Comparison of ENCODE assay signal across 7 cellular contexts in genomic region chr12:51887476-51888315, GRCh38. TPM values are rescaled to one million over a fixed set of nuclear protein-coding genes. Genes with fewer than 3 reads are reported as not detected.
A peak's percentile ranks its signal among the peaks of the same experiment; 100 is the strongest.
DNase-seq lines count a peak whose midpoint lies in the region; ATAC-seq and TF ChIP-seq lines count a peak whose summit lies in the region.

Gene ANKRD33 (plus strand): TSS chr12:51888103. CDS start chr12:51888187, 84 bp downstream.

- no peak for TF ChIP-seq RAD21 in HCT116 (IDR thresholded peaks at IDR 0.05; ENCODE audit: low read depth)

- H3K36me3 ChIP-seq in HCT116 (ENCODE audit: control insufficient read depth in 1 of 2, insufficient read depth in 2 of 2, low read length in 2 of 2) (no peaks in the 10 kb centered on the region), Peyer's patch (no peaks in the 10 kb centered on the region)

- no peaks in the 10 kb centered on the region for H3K79me2 ChIP-seq in HCT116 (ENCODE audit: insufficient read depth, low read length)

- ATAC-seq in HCT116 (peak; percentile 67), right cardiac atrium (peak; percentile 27 to 51), sciatic nerve (peak; percentile 25)

- no peak within 1 kb of the TSS for H3K4me2 ChIP-seq in HCT116 (ENCODE audit: low read length)

- H4K20me1 ChIP-seq in HCT116 (ENCODE audit: insufficient read depth) = no peaks in the 10 kb centered on the region

- H3K27ac Mint-ChIP-seq in activated T-helper 2 cell treated with anti-CD3 and anti-CD28 coated beads, Interferon-gamma antibody, Interleukin-2, Interleukin-4, amounts not matched to agents 10 μg/mL and 5 μg/mL and 100 μg/mL, durations not matched to agents 14 hours and 24 hours and 36 hours = no peak within 1 kb of the TSS

- DNase-seq in HCT116 (ENCODE audit: low read depth, low spot score) (no peak), Peyer's patch (peak in 2 of 3 donors; percentile 67 to 68), right cardiac atrium (peak; percentile 65 to 84 (median 83)), sciatic nerve (ENCODE audit: low spot score) (peak; percentile 82), AG08396 (ENCODE audit: low spot score) (no peak), globus pallidus (ENCODE audit: low spot score) (no peak)
- DNase-seq in activated T-helper 2 cell treated with anti-CD3 and anti-CD28 coated beads, Interferon-gamma antibody, Interleukin-2, Interleukin-4, amounts not matched to agents 10 μg/mL and 5 μg/mL and 100 μg/mL, durations not matched to agents 14 hours and 24 hours and 36 hours (ENCODE audit: low spot score) = no peak

- TF ChIP-seq CTCF in HCT116 (IDR thresholded peaks at IDR 0.05 in 2 of 3, conservative IDR thresholded peaks at IDR 0.05 in 1 of 3; ENCODE audit: borderline replicate concordance in 1 of 3, insufficient read depth in 1 of 3, low read depth in 2 of 3, low read length in 2 of 3) = no peak
- no peak for TF ChIP-seq CTCF in Peyer's patch (IDR thresholded peaks at IDR 0.05)

- H3K4me1 Mint-ChIP-seq in activated T-helper 2 cell treated with anti-CD3 and anti-CD28 coated beads, Interferon-gamma antibody, Interleukin-2, Interleukin-4, amounts not matched to agents 10 μg/mL and 5 μg/mL and 100 μg/mL, durations not matched to agents 14 hours and 24 hours and 36 hours (ENCODE audit: low read depth) = peaks cover 15% of the 10 kb centered on the region

- BruUV-seq in HCT116 (replicated peaks; lab: Mats Ljungman, UMichigan) = no TSS peak

- peaks cover 0 to 16% of the 10 kb centered on the region in 2 experiments; a peak in 1 of 4 replicates for H3K4me1 ChIP-seq in HCT116 (ENCODE audit: control insufficient read depth in 1 of 2, insufficient read depth in 2 of 2, low read length in 2 of 2)
- peaks cover 0 to 5% (median 0%) of the 10 kb centered on the region in 4 donors for H3K4me1 ChIP-seq in Peyer's patch
- H3K4me1 ChIP-seq in right cardiac atrium (ENCODE audit: control insufficient read depth, insufficient read depth, low read length) = no peaks in the 10 kb centered on the region

- H3K9me3 Mint-ChIP-seq in activated T-helper 2 cell treated with anti-CD3 and anti-CD28 coated beads, Interferon-gamma antibody, Interleukin-2, Interleukin-4, amounts not matched to agents 10 μg/mL and 5 μg/mL and 100 μg/mL, durations not matched to agents 14 hours and 24 hours and 36 hours = peaks cover 7% of the 10 kb centered on the region

- H3K4me3 ChIP-seq in HCT116 (replicated peaks in 1 of 2; ENCODE audit: low read depth in 1 of 2, low read length in 2 of 2) = no peak within 1 kb of the TSS
- H3K4me3 ChIP-seq in Peyer's patch = no peak within 1 kb of the TSS
- no peak within 1 kb of the TSS for H3K4me3 ChIP-seq in right cardiac atrium (ENCODE audit: low read length)

- H3K9me2 ChIP-seq in HCT116 (ENCODE audit: insufficient read depth) = no peaks in the 10 kb centered on the region

- TF ChIP-seq POLR2A in HCT116 (IDR thresholded peaks at IDR 0.05; ENCODE audit: borderline replicate concordance, extremely low read depth, insufficient read depth, insufficient read length) (no peak), Peyer's patch (IDR thresholded peaks at IDR 0.05) (no peak)

- no peaks in the 10 kb centered on the region for H3K27me3 ChIP-seq in HCT116 (ENCODE audit: insufficient read depth, low read length)
- no peaks in the 10 kb centered on the region for H3K27me3 ChIP-seq in Peyer's patch
- H3K27me3 ChIP-seq in right cardiac atrium (ENCODE audit: control insufficient read depth, insufficient read depth) = no peaks in the 10 kb centered on the region

- H2AFZ ChIP-seq in HCT116 (ENCODE audit: low read depth, low read length, poor library complexity, severe bottlenecking) = no peak within 1 kb of the TSS

- H3K9me3 ChIP-seq in HCT116 (ENCODE audit: control insufficient read depth in 1 of 2, insufficient read depth in 1 of 2, low read depth in 1 of 2, low read length in 2 of 2) (no peaks in the 10 kb centered on the region), Peyer's patch (no peaks in the 10 kb centered on the region), right cardiac atrium (ENCODE audit: control insufficient read depth, low read length) (no peaks in the 10 kb centered on the region)

- no peak within 1 kb of the TSS for H3K4me3 Mint-ChIP-seq in activated T-helper 2 cell treated with anti-CD3 and anti-CD28 coated beads, Interferon-gamma antibody, Interleukin-2, Interleukin-4, amounts not matched to agents 10 μg/mL and 5 μg/mL and 100 μg/mL, durations not matched to agents 14 hours and 24 hours and 36 hours (ENCODE audit: low read depth)

- WGBS in right cardiac atrium = 51% methylated on average over 41 of the region's 41 CpGs

- peaks cover 2% of the 10 kb centered on the region for H3K27me3 Mint-ChIP-seq in activated T-helper 2 cell treated with anti-CD3 and anti-CD28 coated beads, Interferon-gamma antibody, Interleukin-2, Interleukin-4, amounts not matched to agents 10 μg/mL and 5 μg/mL and 100 μg/mL, durations not matched to agents 14 hours and 24 hours and 36 hours (ENCODE audit: low read depth)

- CTCF ChIA-PET in HCT116 (lab: Charles Lee) = no interaction called here

- no peak within 1 kb of the TSS for H3K9ac ChIP-seq in HCT116 (ENCODE audit: low read length)

- no peak within 1 kb of the TSS for H3K27ac ChIP-seq in HCT116 (ENCODE audit: low read depth, low read length)
- H3K27ac ChIP-seq in Peyer's patch = no peak within 1 kb of the TSS
- no peak within 1 kb of the TSS for H3K27ac ChIP-seq in right cardiac atrium (ENCODE audit: low read length)

- no peaks in the 10 kb centered on the region for H3K36me3 Mint-ChIP-seq in activated T-helper 2 cell treated with anti-CD3 and anti-CD28 coated beads, Interferon-gamma antibody, Interleukin-2, Interleukin-4, amounts not matched to agents 10 μg/mL and 5 μg/mL and 100 μg/mL, durations not matched to agents 14 hours and 24 hours and 36 hours (ENCODE audit: low read depth)

- RAD21 ChIA-PET in HCT116 (lab: Charles Lee; ENCODE audit: low non-redundant PET in 1 of 2, low total read pairs in 2 of 2, uncharacterized antibody in 2 of 2, unreplicated experiment in 2 of 2) = no interaction called here

- intact Hi-C loops in HCT116 (cut with micrococcal nuclease) = no loop called here
- intact Hi-C loops in right cardiac atrium (cut with DNase I) = no loop called here
- intact Hi-C loops in sciatic nerve (cut with DNase I) = no loop called here
- intact Hi-C loops in activated T-helper 2 cell treated with anti-CD3 and anti-CD28 coated beads, Interferon-gamma antibody, Interleukin-2, Interleukin-4, amounts not matched to agents 10 μg/mL and 5 μg/mL and 100 μg/mL, durations not matched to agents 14 hours and 24 hours and 36 hours (cut with micrococcal nuclease) = no loop called here

- POLR2A ChIA-PET in HCT116 (lab: Charles Lee) = interaction anchor here (1.6 kb wide), 1 partner anchor 7 kb away, joined by 3 read pairs; no protein-coding TSS in a partner anchor

TF ChIP-seq in HCT116, 20 proteins besides CTCF, POLR2A, EP300 and RAD21 (continues in another document):
- TF ChIP-seq EGR1 (IDR thresholded peaks at IDR 0.05; ENCODE audit: low read depth) (no peak), SP1 (IDR thresholded peaks at IDR 0.05; ENCODE audit: low read depth) (no peak), CBX3 (IDR thresholded peaks at IDR 0.05; ENCODE audit: low read depth) (no peak), POLR2AphosphoS5 (IDR thresholded peaks at IDR 0.05; ENCODE audit: low read depth, low read length) (no peak), YY1 (IDR thresholded peaks at IDR 0.05; ENCODE audit: extremely low read depth, insufficient replicate concordance, low read depth, low read length) (no peak), FOSL1 (IDR thresholded peaks at IDR 0.05; ENCODE audit: low read depth) (no peak), EZH2 (IDR thresholded peaks at IDR 0.05) (no peak), ATF3 (IDR thresholded peaks at IDR 0.05) (no peak), REST (IDR thresholded peaks at IDR 0.05; ENCODE audit: low read depth) (no peak), ZNF274 (IDR thresholded peaks at IDR 0.05; ENCODE audit: low read depth, low read length) (no peak), ELF1 (IDR thresholded peaks at IDR 0.05; ENCODE audit: borderline replicate concordance, low read depth) (no peak), CEBPB (IDR thresholded peaks at IDR 0.05; ENCODE audit: low read depth) (no peak), SRF (IDR thresholded peaks at IDR 0.05; ENCODE audit: low read depth) (no peak)

RNA-seq across cellular contexts. Expression of gene ANKRD33, which starts in this region (rescaled TPM):
- total RNA-seq in HCT116 (2021; ENCODE audit: unreplicated experiment) (not detected), Peyer's patch (not detected), right cardiac atrium (not detected), sciatic nerve (0.76 TPM)
- 0.04 and 0.05 TPM in 2 replicates for polyA plus RNA-seq in HCT116 (2012)
- not detected for polyA plus RNA-seq in right cardiac atrium
- total RNA-seq in activated T-helper 2 cell treated with anti-CD3 and anti-CD28 coated beads, Interferon-gamma antibody, Interleukin-2, Interleukin-4, amounts not matched to agents 10 μg/mL and 5 μg/mL and 100 μg/mL, durations not matched to agents 14 hours and 24 hours and 36 hours = not detected in 2 replicates

Comparison
In these comparisons a context has a peak if more than half of its experiments do, and no peak if none do; other contexts are left out.
1. Peak in ATAC-seq in HCT116; RNA of the gene not detected or under 1 TPM.
2. Peak in DNase-seq in Peyer's patch; RNA of the gene not detected or under 1 TPM.
3. Peak in DNase-seq and ATAC-seq in right cardiac atrium; RNA of the gene not detected or under 1 TPM.
4. Peak in DNase-seq and ATAC-seq in sciatic nerve; RNA of the gene not detected or under 1 TPM.